In the genomic region with DNA sequence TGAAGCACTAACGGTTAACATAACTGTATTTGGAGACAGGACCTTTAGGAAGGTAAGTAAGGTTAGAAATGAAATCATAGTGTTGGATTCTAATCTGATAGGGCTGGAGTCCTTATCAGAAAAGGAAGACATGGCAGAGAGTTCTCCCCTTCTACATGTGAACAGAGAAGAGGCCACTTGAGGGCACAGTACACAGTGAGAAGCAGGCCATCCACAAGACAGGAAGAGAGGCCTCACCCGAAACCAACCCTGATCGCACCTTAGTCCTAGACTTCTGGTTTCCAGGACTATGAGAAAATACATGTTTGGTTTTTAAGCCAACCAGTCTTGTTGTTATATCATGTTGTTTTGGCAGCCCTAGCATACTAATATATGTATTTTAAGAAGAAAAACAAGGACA, we compare ENCODE assay signal across 21 cellular contexts.
DNase-seq lines count a peak whose midpoint lies in the region; ATAC-seq and TF ChIP-seq lines count a peak whose summit lies in the region.
"Had no signal": no experiment of that assay in that cellular context is flagged by ENCODE, and none has a peak within 500 bp of the region (broad histone marks: within the 10 kb centered on the region; RNA-seq: fewer than 3 reads in every experiment).

No MANE protein-coding gene starts in this region.

- peaks cover 8% of the 10 kb centered on the region for H3K4me1 Mint-ChIP-seq in neural progenitor cell
- no peaks in the 10 kb centered on the region for H3K4me1 Mint-ChIP-seq in activated T-helper 2 cell treated with anti-CD3 and anti-CD28 coated beads, Interferon-gamma antibody, Interleukin-2, Interleukin-4, amounts not matched to agents 10 μg/mL and 5 μg/mL and 100 μg/mL, durations not matched to agents 14 hours and 24 hours and 36 hours (ENCODE audit: low read depth)
- H3K4me1 Mint-ChIP-seq: activated naive CD8-positive, alpha-beta T cell treated with anti-CD3 and anti-CD28 coated beads, Interleukin-2, amount 50 U/mL, for 24 hours; natural killer cell had no signal

- no peaks in the 10 kb centered on the region for H3K36me3 Mint-ChIP-seq in neural progenitor cell
- no peaks in the 10 kb centered on the region for H3K36me3 Mint-ChIP-seq in activated T-helper 2 cell treated with anti-CD3 and anti-CD28 coated beads, Interferon-gamma antibody, Interleukin-2, Interleukin-4, amounts not matched to agents 10 μg/mL and 5 μg/mL and 100 μg/mL, durations not matched to agents 14 hours and 24 hours and 36 hours (ENCODE audit: low read depth)
- H3K36me3 Mint-ChIP-seq: natural killer cell, type B pancreatic cell had no signal

- H4K20me1 ChIP-seq in neural progenitor cell (ENCODE audit: low read depth), result no peaks in the 10 kb centered on the region
- H4K20me1 ChIP-seq: BLaER1 had no signal

- H3K27ac Mint-ChIP-seq in neural progenitor cell, result no peak overlapping the region
- H3K27ac Mint-ChIP-seq in activated T-helper 2 cell treated with anti-CD3 and anti-CD28 coated beads, Interferon-gamma antibody, Interleukin-2, Interleukin-4, amounts not matched to agents 10 μg/mL and 5 μg/mL and 100 μg/mL, durations not matched to agents 14 hours and 24 hours and 36 hours, result no peak overlapping the region
- H3K27ac Mint-ChIP-seq: activated naive CD8-positive, alpha-beta T cell treated with anti-CD3 and anti-CD28 coated beads, Interleukin-2, amount 50 U/mL, for 24 hours; natural killer cell; type B pancreatic cell had no signal

- ATAC-seq in HG02852 (IDR thresholded peaks at IDR 0.05; ENCODE audit: unreplicated experiment), result peak; percentile 75
- ATAC-seq: activated naive CD8-positive, alpha-beta T cell treated with anti-CD3 and anti-CD28 coated beads, Interleukin-2, amount 50 U/mL, for 24 hours; natural killer cell had no signal

- TF ChIP-seq CTCF in neural progenitor cell (IDR thresholded peaks at IDR 0.05), result peak; percentile 10

- H3K27me3 ChIP-seq in neural progenitor cell, result no peaks in the 10 kb centered on the region
- H3K27me3 ChIP-seq: BLaER1 had no signal

- no peaks in the 10 kb centered on the region for H3K79me2 ChIP-seq in neural progenitor cell (ENCODE audit: low read depth)

- H3K4me2 ChIP-seq in neural progenitor cell, result no peak overlapping the region
- H3K4me2 ChIP-seq: BLaER1 had no signal

- no peaks in the 10 kb centered on the region for H3K27me3 Mint-ChIP-seq in neural progenitor cell (ENCODE audit: insufficient read depth, low read depth)
- H3K27me3 Mint-ChIP-seq in activated T-helper 2 cell treated with anti-CD3 and anti-CD28 coated beads, Interferon-gamma antibody, Interleukin-2, Interleukin-4, amounts not matched to agents 10 μg/mL and 5 μg/mL and 100 μg/mL, durations not matched to agents 14 hours and 24 hours and 36 hours (ENCODE audit: low read depth), result no peaks in the 10 kb centered on the region
- H3K27me3 Mint-ChIP-seq: activated naive CD8-positive, alpha-beta T cell treated with anti-CD3 and anti-CD28 coated beads, Interleukin-2, amount 50 U/mL, for 24 hours; type B pancreatic cell had no signal

- peaks cover 4% of the 10 kb centered on the region for H3K4me1 ChIP-seq in neural progenitor cell
- H3K4me1 ChIP-seq: BLaER1 had no signal

- intact Hi-C loops in activated T-helper 2 cell treated with anti-CD3 and anti-CD28 coated beads, Interferon-gamma antibody, Interleukin-2, Interleukin-4, amounts not matched to agents 10 μg/mL and 5 μg/mL and 100 μg/mL, durations not matched to agents 14 hours and 24 hours and 36 hours (cut with micrococcal nuclease), result no loop called here

- no peak overlapping the region for H3K9ac ChIP-seq in neural progenitor cell
- H3K9ac ChIP-seq: BLaER1 had no signal

- peak; percentile 2 for DNase-seq in DMS53 (lab: John Stamatoyannopoulos, UW)
- DNase-seq in DMS53 treated with DMSO at 0.1 percent for 48 hours (lab: John Stamatoyannopoulos, UW; ENCODE audit: unreplicated experiment), result no peak
- DNase-seq in NOMO-1 (lab: John Stamatoyannopoulos, UW; ENCODE audit: unreplicated experiment in 2 of 2), result peak; percentile 20 to 36
- peak; percentile 4 for DNase-seq in neural progenitor cell (ENCODE audit: low spot score)
- DNase-seq in epidermal melanocyte (ENCODE audit: insufficient read length, low spot score), result no peak
- DNase-seq in activated T-helper 2 cell treated with anti-CD3 and anti-CD28 coated beads, Interferon-gamma antibody, Interleukin-2, Interleukin-4, amounts not matched to agents 10 μg/mL and 5 μg/mL and 100 μg/mL, durations not matched to agents 14 hours and 24 hours and 36 hours (ENCODE audit: low spot score), result no peak
- DNase-seq in NCI-H1048 (lab: John Stamatoyannopoulos, UW), result no peak
- DNase-seq: activated CD4-positive, alpha-beta T cell treated with anti-CD3 and anti-CD28 coated beads, Interleukin-2, amount 50 U/mL, for 48 hours; activated naive CD8-positive, alpha-beta T cell treated with anti-CD3 and anti-CD28 coated beads, Interleukin-2, amount 50 U/mL, for 24 hours; activated T-cell treated with anti-CD3 and anti-CD28 coated beads, Interleukin-2, amount 50 U/mL, for 48 hours; DMS 273 treated with DMSO at 0.1 percent for 48 hours; mammary epithelial cell; natural killer cell; NCI-H2081 treated with DMSO at 0.1 percent for 48 hours; NCI-H524; stimulated activated CD4-positive, alpha-beta T cell treated with anti-CD3 and anti-CD28 coated beads, Interleukin-12 subunit alpha, Interleukin-12 subunit beta, amount 100 ng/mL, for 4 hours; stimulated activated naive CD4-positive, alpha-beta T cell had no signal

- no peak overlapping the region for H3K4me3 ChIP-seq in neural progenitor cell
- H3K4me3 ChIP-seq: BLaER1 had no signal

- no peak overlapping the region for H3K4me3 Mint-ChIP-seq in neural progenitor cell
- no peak overlapping the region for H3K4me3 Mint-ChIP-seq in activated T-helper 2 cell treated with anti-CD3 and anti-CD28 coated beads, Interferon-gamma antibody, Interleukin-2, Interleukin-4, amounts not matched to agents 10 μg/mL and 5 μg/mL and 100 μg/mL, durations not matched to agents 14 hours and 24 hours and 36 hours (ENCODE audit: low read depth)
- H3K4me3 Mint-ChIP-seq: activated naive CD8-positive, alpha-beta T cell treated with anti-CD3 and anti-CD28 coated beads, Interleukin-2, amount 50 U/mL, for 24 hours; natural killer cell; type B pancreatic cell had no signal

- no peaks in the 10 kb centered on the region for H3F3A ChIP-seq in neural progenitor cell (ENCODE audit: low read depth)

- H3K36me3 ChIP-seq in neural progenitor cell, result no peaks in the 10 kb centered on the region
- H3K36me3 ChIP-seq: BLaER1 had no signal

- H3K9me3 Mint-ChIP-seq in neural progenitor cell, result peaks cover 4% of the 10 kb centered on the region
- H3K9me3 Mint-ChIP-seq in activated T-helper 2 cell treated with anti-CD3 and anti-CD28 coated beads, Interferon-gamma antibody, Interleukin-2, Interleukin-4, amounts not matched to agents 10 μg/mL and 5 μg/mL and 100 μg/mL, durations not matched to agents 14 hours and 24 hours and 36 hours, result peaks cover 37% of the 10 kb centered on the region
- H3K9me3 Mint-ChIP-seq: activated naive CD8-positive, alpha-beta T cell treated with anti-CD3 and anti-CD28 coated beads, Interleukin-2, amount 50 U/mL, for 24 hours; type B pancreatic cell had no signal

- no peak overlapping the region for H2AFZ ChIP-seq in neural progenitor cell (replicated peaks)

- no peaks in the 10 kb centered on the region for H3K9me3 ChIP-seq in neural progenitor cell (ENCODE audit: low read depth)
- H3K9me3 ChIP-seq: BLaER1 had no signal

- no peak overlapping the region for H3K27ac ChIP-seq in neural progenitor cell
- H3K27ac ChIP-seq: 22Rv1, BLaER1 had no signal

Comparison
In these comparisons a context has a peak if more than half of its experiments do, and no peak if none do; other contexts are left out.
1. DNase-seq: peak in DMS53 (single experiment), NOMO-1 (2 of 2) and neural progenitor cell (single experiment); none in DMS53 treated with DMSO at 0.1 percent for 48 hours (single experiment), epidermal melanocyte (single experiment), activated T-helper 2 cell treated with anti-CD3 and anti-CD28 coated beads, Interferon-gamma antibody, Interleukin-2, Interleukin-4, amounts not matched to agents 10 μg/mL and 5 μg/mL and 100 μg/mL, durations not matched to agents 14 hours and 24 hours and 36 hours (single experiment) and NCI-H1048 (single experiment).